In genomic region chr11:61446211-61446651, GRCh38 we compare ENCODE assay signal across 8 cellular contexts. TPM values are rescaled to one million over a fixed set of nuclear protein-coding genes. Genes with fewer than 3 reads are reported as not detected.
DNase-seq lines count a peak whose midpoint lies in the region; ATAC-seq, FAIRE-seq and TF ChIP-seq lines count a peak whose summit lies in the region.

No MANE protein-coding gene starts in this region.

- H3K27me3 Mint-ChIP-seq in CD8-positive, alpha-beta memory T cell: no peaks in the 10 kb centered on the region
- H3K27me3 Mint-ChIP-seq in GM23338 (ENCODE audit: insufficient read depth, low read depth, poor library complexity): peaks cover 2% of the 10 kb centered on the region
- no peaks in the 10 kb centered on the region for H3K27me3 Mint-ChIP-seq in astrocyte (ENCODE audit: low read depth, unreplicated experiment)

- peak; percentile 20 to 62 (median 33) for DNase-seq in CD8-positive, alpha-beta memory T cell
- DNase-seq in GM23338 (ENCODE audit: low spot score) (peak; percentile 95), NCI-H1694 (lab: John Stamatoyannopoulos, UW) (peak; percentile 86), T-helper 22 cell (ENCODE audit: low read depth) (peak; percentile 9), astrocyte (ENCODE audit: low read depth) (peak; percentile 90), hepatic stellate cell (ENCODE audit: low spot score) (peak; percentile 90), retinal pigment epithelial cell (ENCODE audit: low read depth) (peak; percentile 83)

- H3K9me3 ChIP-seq in CD8-positive, alpha-beta memory T cell (ENCODE audit: low read length): no peaks in the 10 kb centered on the region
- no peaks in the 10 kb centered on the region for H3K9me3 ChIP-seq in astrocyte (ENCODE audit: insufficient read depth, low read depth, low read length)

- peak overlapping the region; percentile 16 for H3K9ac ChIP-seq in astrocyte (ENCODE audit: low read length)

- CTCF ChIA-PET in CD8-positive, alpha-beta memory T cell (lab: Charles Lee): interaction anchor here (0.7 to 1.6 kb wide), 6 partner anchors 9 to 80 kb away, joined by 3 to 13 read pairs (median 4); partner anchors contain the start of genes CPSF7 and SDHAF2

- no peaks in the 10 kb centered on the region for H3K27me3 ChIP-seq in CD8-positive, alpha-beta memory T cell (ENCODE audit: insufficient read depth, low read length, poor library complexity, severe bottlenecking)
- no peaks in the 10 kb centered on the region for H3K27me3 ChIP-seq in GM23338 (ENCODE audit: insufficient read depth)
- no peaks in the 10 kb centered on the region for H3K27me3 ChIP-seq in astrocyte (ENCODE audit: insufficient read depth, low read length)

- peaks cover 24 to 25% (median 25%) of the 10 kb centered on the region in 3 donors for H3K4me1 Mint-ChIP-seq in CD8-positive, alpha-beta memory T cell
- H3K4me1 Mint-ChIP-seq in GM23338: peaks cover 7% of the 10 kb centered on the region
- H3K4me1 Mint-ChIP-seq in astrocyte (ENCODE audit: low read depth, unreplicated experiment): peaks cover 24% of the 10 kb centered on the region

- TF ChIP-seq CTCF in GM23338 (conservative IDR thresholded peaks at IDR 0.05; ENCODE audit: low read depth in 2 of 2) (peak; percentile 74 to 91), astrocyte (IDR thresholded peaks at IDR 0.05; ENCODE audit: insufficient read depth, low read depth, low read length) (peak; percentile 95), retinal pigment epithelial cell (conservative IDR thresholded peaks at IDR 0.05; ENCODE audit: low read depth, low read length) (peak; percentile 97)

- H3K4me3 Mint-ChIP-seq in CD8-positive, alpha-beta memory T cell: no peak overlapping the region
- H3K4me3 Mint-ChIP-seq in GM23338: no peak overlapping the region
- H3K4me3 Mint-ChIP-seq in astrocyte (ENCODE audit: unreplicated experiment): no peak overlapping the region

- peak; percentile 54 for FAIRE-seq in astrocyte (lab: Jason Lieb, UNC)

- peaks cover 0 to 90% (median 37%) of the 10 kb centered on the region in 3 donors for H3K36me3 Mint-ChIP-seq in CD8-positive, alpha-beta memory T cell
- H3K36me3 Mint-ChIP-seq in GM23338 (ENCODE audit: low read depth) (peaks cover 49% of the 10 kb centered on the region), astrocyte (ENCODE audit: low read depth, unreplicated experiment) (peaks cover 11% of the 10 kb centered on the region)

- no peak overlapping the region for H3K4me2 ChIP-seq in GM23338
- peak overlapping the region; percentile 12 for H3K4me2 ChIP-seq in astrocyte (ENCODE audit: low read length)

- peaks cover 40% of the 10 kb centered on the region for H4K20me1 ChIP-seq in GM23338 (replicated peaks; ENCODE audit: insufficient read depth)
- peaks cover 79% of the 10 kb centered on the region for H4K20me1 ChIP-seq in astrocyte (ENCODE audit: insufficient read depth, low read length)

- H3K27ac Mint-ChIP-seq in CD8-positive, alpha-beta memory T cell: peak overlapping the region in 2 of 8 donors; percentile 47 to 81
- H3K27ac Mint-ChIP-seq in GM23338: peak overlapping the region; percentile 93
- no peak overlapping the region for H3K27ac Mint-ChIP-seq in astrocyte (ENCODE audit: unreplicated experiment)

- peaks cover 40% of the 10 kb centered on the region for H3K36me3 ChIP-seq in CD8-positive, alpha-beta memory T cell (ENCODE audit: insufficient read depth, low read length)
- peaks cover 22% of the 10 kb centered on the region for H3K36me3 ChIP-seq in GM23338 (ENCODE audit: insufficient read depth)
- H3K36me3 ChIP-seq in astrocyte (ENCODE audit: insufficient read depth, low read length): peaks cover 22% of the 10 kb centered on the region

- POLR2A ChIA-PET in CD8-positive, alpha-beta memory T cell (lab: Charles Lee): no interaction called here

- ATAC-seq in GM23338 (peak; percentile 97), HG03159 (IDR thresholded peaks at IDR 0.05; ENCODE audit: unreplicated experiment) (no peak)

- H3F3A ChIP-seq in GM23338 (replicated peaks; ENCODE audit: low read depth): peaks cover 20% of the 10 kb centered on the region; the same call in 1 of the 2 replicates

- H3K4me3 ChIP-seq in CD8-positive, alpha-beta memory T cell (ENCODE audit: low read length): no peak overlapping the region
- H3K4me3 ChIP-seq in GM23338 (no peak overlapping the region), astrocyte (ENCODE audit: insufficient read depth, low read depth, low read length) (no peak overlapping the region), retinal pigment epithelial cell (ENCODE audit: low read length) (no peak overlapping the region)

- peaks cover 39% of the 10 kb centered on the region for H3K79me2 ChIP-seq in GM23338 (replicated peaks; ENCODE audit: insufficient read depth)
- H3K79me2 ChIP-seq in astrocyte (ENCODE audit: insufficient read depth, low read length): peaks cover 34% of the 10 kb centered on the region

- no peaks in the 10 kb centered on the region for H3K9me2 ChIP-seq in GM23338 (ENCODE audit: insufficient read depth)

- H2AFZ ChIP-seq in GM23338: no peak overlapping the region
- H2AFZ ChIP-seq in astrocyte (ENCODE audit: low read depth, low read length): no peak overlapping the region

- H3K9me3 Mint-ChIP-seq in CD8-positive, alpha-beta memory T cell: no peaks in the 10 kb centered on the region
- H3K9me3 Mint-ChIP-seq in GM23338: no peaks in the 10 kb centered on the region; the same call in 2 of the 3 replicates
- no peaks in the 10 kb centered on the region for H3K9me3 Mint-ChIP-seq in astrocyte (ENCODE audit: unreplicated experiment)

- no peak overlapping the region for H3K27ac ChIP-seq in CD8-positive, alpha-beta memory T cell (ENCODE audit: low read depth, low read length)
- peak overlapping the region; percentile 81 for H3K27ac ChIP-seq in GM23338 (ENCODE audit: low read depth)
- peak overlapping the region; percentile 49 for H3K27ac ChIP-seq in astrocyte (ENCODE audit: low read depth, low read length)

- no peaks in the 10 kb centered on the region for H3K4me1 ChIP-seq in CD8-positive, alpha-beta memory T cell (ENCODE audit: insufficient read depth, low read length)
- H3K4me1 ChIP-seq in GM23338 (ENCODE audit: insufficient read depth) (no peaks in the 10 kb centered on the region; the same call in 1 of the 2 replicates), astrocyte (ENCODE audit: insufficient read depth, low read length) (peaks cover 10% of the 10 kb centered on the region)

TF ChIP-seq in GM23338, 12 proteins besides CTCF, POLR2A, EP300 and RAD21 (continues in another document):
- no peak for TF ChIP-seq NANOG (IDR thresholded peaks at IDR 0.05; ENCODE audit: borderline replicate concordance)
- no peak for TF ChIP-seq EZH2 (IDR thresholded peaks at IDR 0.05; ENCODE audit: low read depth, unreplicated experiment)
- no peak for TF ChIP-seq JUNB (IDR thresholded peaks at IDR 0.05; ENCODE audit: unreplicated experiment)
- no peak for TF ChIP-seq STAT1 (IDR thresholded peaks at IDR 0.05; ENCODE audit: unreplicated experiment)
- no peak for TF ChIP-seq ZNF331 (CRISPR knock-in tag; IDR thresholded peaks at IDR 0.05; ENCODE audit: low read depth)
- no peak for TF ChIP-seq ZNF114 (CRISPR knock-in tag; IDR thresholded peaks at IDR 0.05)

RNA-seq across cellular contexts. Expression of gene SDHAF2, which starts 16.3 kb away (rescaled TPM):
- total RNA-seq in CD8-positive, alpha-beta memory T cell: 10 to 100 TPM; 48.8 to 49.2 TPM
- 101 TPM for polyA plus RNA-seq in CD8-positive, alpha-beta memory T cell
- total RNA-seq in GM23338 (2014; rRNA removed; shearing (Covaris generic)): 37.6 and 57.0 TPM in 2 replicates
- polyA plus RNA-seq in GM23338 (2016; fragmentation: Nextera tagmentation; extraction: Ambion mirVana): 53.8 and 55.0 TPM in 2 replicates
- 35.5 and 38.8 TPM in 2 replicates for total RNA-seq in astrocyte

RNA-seq across cellular contexts. Expression of gene CPSF7, which starts 16.5 kb away (rescaled TPM):
- total RNA-seq in CD8-positive, alpha-beta memory T cell: 100 to 1,000 TPM; 128 to 140 TPM
- 32.9 TPM for polyA plus RNA-seq in CD8-positive, alpha-beta memory T cell
- total RNA-seq in GM23338 (2014; rRNA removed; shearing (Covaris generic)): 60.6 and 72.0 TPM in 2 replicates
- polyA plus RNA-seq in GM23338 (2016; fragmentation: Nextera tagmentation; extraction: Ambion mirVana): 27.4 and 30.6 TPM in 2 replicates
- 56.3 and 63.2 TPM in 2 replicates for total RNA-seq in astrocyte

RNA-seq across cellular contexts. Expression of gene TMEM216, which starts 53.8 kb away (rescaled TPM):
- total RNA-seq in CD8-positive, alpha-beta memory T cell: 10 to 100 TPM; 16.8 to 17.5 TPM
- polyA plus RNA-seq in CD8-positive, alpha-beta memory T cell: 53.2 TPM
- 23.4 and 28.8 TPM in 2 replicates for total RNA-seq in GM23338 (2014; rRNA removed; shearing (Covaris generic))
- 23.5 and 26.1 TPM in 2 replicates for polyA plus RNA-seq in GM23338 (2016; fragmentation: Nextera tagmentation; extraction: Ambion mirVana)
- total RNA-seq in astrocyte: 7.8 and 8.3 TPM in 2 replicates

Comparison
In these comparisons a context has a peak if more than half of its experiments do, and no peak if none do; other contexts are left out.
1. DNase-seq: peak in every context shown above with its lines; median percentile 95 in GM23338; 90 in astrocyte; 90 in hepatic stellate cell; 86 in NCI-H1694; 83 in retinal pigment epithelial cell; 33 in CD8-positive, alpha-beta memory T cell; 9 in T-helper 22 cell.